In genomic region chr3:50358927-50359759, GRCh38 we compare ENCODE assay signal across 8 cellular contexts. TPM values are rescaled to one million over a fixed set of nuclear protein-coding genes. Genes with fewer than 3 reads are reported as not detected.
A peak's percentile ranks its signal among the peaks of the same experiment; 100 is the strongest.
DNase-seq lines count a peak whose midpoint lies in the region; ATAC-seq and TF ChIP-seq lines count a peak whose summit lies in the region.

Gene TMEM115 (minus strand): TSS chr3:50359521. CDS start chr3:50359063, 458 bp downstream.

- no peaks in the 10 kb centered on the region for H3K9me3 Mint-ChIP-seq in osteocyte (ENCODE audit: unreplicated experiment)

- peaks cover 34% of the 10 kb centered on the region for H3K4me1 Mint-ChIP-seq in osteocyte (ENCODE audit: unreplicated experiment)

- peak within 1 kb of the TSS; percentile 96 for H3K4me3 Mint-ChIP-seq in osteocyte (ENCODE audit: unreplicated experiment)

- H3K27ac ChIP-seq in thymus (ENCODE audit: low read depth), result peak within 1 kb of the TSS; percentile 67

- no peaks in the 10 kb centered on the region for H3K27me3 Mint-ChIP-seq in osteocyte (ENCODE audit: unreplicated experiment)

- peaks cover 23% of the 10 kb centered on the region for H3K4me1 ChIP-seq in thymus (ENCODE audit: control insufficient read depth, insufficient read depth, low read length)

- peaks cover 5% of the 10 kb centered on the region for H3K36me3 Mint-ChIP-seq in osteocyte (ENCODE audit: unreplicated experiment)

- peak; percentile 98 for ATAC-seq in HG02759 (IDR thresholded peaks at IDR 0.05; ENCODE audit: unreplicated experiment)

- no peaks in the 10 kb centered on the region for H3K27me3 ChIP-seq in thymus (ENCODE audit: control insufficient read depth, insufficient read depth)

- peaks cover 37% of the 10 kb centered on the region for H3K36me3 ChIP-seq in thymus (ENCODE audit: control insufficient read depth, insufficient read depth)

- no peaks in the 10 kb centered on the region for H3K9me3 ChIP-seq in thymus (ENCODE audit: control insufficient read depth)

- H3K4me3 ChIP-seq in GM12864 (ENCODE audit: low read depth, low read length) (peak within 1 kb of the TSS; percentile 70), thymus (ENCODE audit: low read length) (peak within 1 kb of the TSS; percentile 83)

- H3K27ac Mint-ChIP-seq in osteocyte (ENCODE audit: unreplicated experiment), result peak within 1 kb of the TSS; percentile 96

- WGBS in thymus, result 2% methylated on average over 62 of the region's 62 CpGs

- TF ChIP-seq CTCF in GM12864 (IDR thresholded peaks at IDR 0.05; ENCODE audit: low read depth, low read length, missing control alignments), result no peak
- no peak for TF ChIP-seq CTCF in osteocyte (IDR thresholded peaks at IDR 0.05)

- peak; percentile 97 for DNase-seq in GM12864 (ENCODE audit: low read depth)
- peak; percentile 89 to 96 (median 89) for DNase-seq in NCI-H1417 (lab: John Stamatoyannopoulos, UW)
- DNase-seq in SW 1271 (lab: John Stamatoyannopoulos, UW), result peak; percentile 89 to 92
- peak; percentile 87 for DNase-seq in activated naive CD8-positive, alpha-beta T cell treated with anti-CD3 and anti-CD28 coated beads, Interleukin-2, amount 50 U/mL, for 16 hours (ENCODE audit: low read depth, low spot score)
- peak; percentile 96 to 100 (median 100) for DNase-seq in head of caudate nucleus
- DNase-seq in osteocyte (ENCODE audit: extremely low spot score, unreplicated experiment), result peak; percentile 98

- intact Hi-C loops in head of caudate nucleus (cut with DNase I), result loop anchor here (1.0 kb wide), 1 partner anchor 8 kb away; no protein-coding TSS in a partner anchor

RNA-seq across cellular contexts. Expression of gene TMEM115, which starts in this region (rescaled TPM):
- 63.2 and 69.0 TPM in 2 replicates for total RNA-seq in osteocyte
- polyA plus RNA-seq in thymus, result 21.9 TPM

Comparison
In these comparisons a context has a peak if more than half of its experiments do, and no peak if none do; other contexts are left out.
1. Peak in every context shown above with its lines: DNase-seq, ATAC-seq, H3K4me3 ChIP-seq and H3K27ac ChIP-seq.